Comparison of ENCODE assay signal across 1 cellular context in the genomic region with DNA sequence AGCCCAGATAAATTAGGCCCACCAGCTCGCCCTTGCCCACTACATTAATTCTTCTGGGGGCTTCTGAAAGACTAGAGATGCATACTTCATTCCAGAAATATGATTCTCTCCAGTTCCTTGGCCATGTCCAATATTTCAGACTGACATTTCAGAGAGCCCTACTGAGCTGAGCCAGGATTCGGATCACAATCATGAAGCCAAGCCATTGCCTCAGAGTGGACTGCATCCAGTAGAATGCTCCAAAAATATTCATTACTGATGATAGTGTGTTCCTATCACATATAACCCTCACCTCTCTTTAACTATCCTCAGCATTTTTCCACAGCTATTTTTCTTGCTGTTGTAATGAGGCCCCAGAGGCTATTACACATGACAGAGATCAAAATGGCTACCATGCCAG.
TF ChIP-seq lines count a peak whose summit lies in the region.

No MANE protein-coding gene starts in this region.

TF ChIP-seq in HepG2, 621 proteins besides CTCF, POLR2A, EP300 and RAD21:
- no peak for TF ChIP-seq PHF8 (CRISPR knock-in tag; IDR thresholded peaks at IDR 0.05)
- TF ChIP-seq, protein P1, sequence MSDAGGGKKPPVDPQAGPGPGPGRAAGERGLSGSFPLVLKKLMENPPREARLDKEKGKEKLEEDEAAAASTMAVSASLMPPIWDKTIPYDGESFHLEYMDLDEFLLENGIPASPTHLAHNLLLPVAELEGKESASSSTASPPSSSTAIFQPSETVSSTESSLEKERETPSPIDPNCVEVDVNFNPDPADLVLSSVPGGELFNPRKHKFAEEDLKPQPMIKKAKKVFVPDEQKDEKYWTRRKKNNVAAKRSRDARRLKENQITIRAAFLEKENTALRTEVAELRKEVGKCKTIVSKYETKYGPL (CRISPR knock-in tag; IDR thresholded peaks at IDR 0.05), result no peak
- TF ChIP-seq ISL2 (CRISPR knock-in tag; IDR thresholded peaks at IDR 0.05), result no peak
- TF ChIP-seq HNRNPH1 (optimal IDR thresholded peaks at IDR 0.05; ENCODE audit: low read depth, low read length), result no peak
- TF ChIP-seq ETV6 (CRISPR knock-in tag; conservative IDR thresholded peaks at IDR 0.05), result no peak
- TF ChIP-seq RFX3 (CRISPR knock-in tag; IDR thresholded peaks at IDR 0.05), result no peak
- TF ChIP-seq ZFP62 (CRISPR knock-in tag; IDR thresholded peaks at IDR 0.05), result no peak
- no peak for TF ChIP-seq KDM5A (IDR thresholded peaks at IDR 0.05; ENCODE audit: borderline replicate concordance, low read length)
- TF ChIP-seq, protein P2, sequence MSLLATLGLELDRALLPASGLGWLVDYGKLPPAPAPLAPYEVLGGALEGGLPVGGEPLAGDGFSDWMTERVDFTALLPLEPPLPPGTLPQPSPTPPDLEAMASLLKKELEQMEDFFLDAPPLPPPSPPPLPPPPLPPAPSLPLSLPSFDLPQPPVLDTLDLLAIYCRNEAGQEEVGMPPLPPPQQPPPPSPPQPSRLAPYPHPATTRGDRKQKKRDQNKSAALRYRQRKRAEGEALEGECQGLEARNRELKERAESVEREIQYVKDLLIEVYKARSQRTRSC (CRISPR knock-in tag; IDR thresholded peaks at IDR 0.05; ENCODE audit: low read depth), result no peak
- no peak for TF ChIP-seq GPN1 (CRISPR knock-in tag; IDR thresholded peaks at IDR 0.05; ENCODE audit: borderline replicate concordance)
- TF ChIP-seq, protein P3, sequence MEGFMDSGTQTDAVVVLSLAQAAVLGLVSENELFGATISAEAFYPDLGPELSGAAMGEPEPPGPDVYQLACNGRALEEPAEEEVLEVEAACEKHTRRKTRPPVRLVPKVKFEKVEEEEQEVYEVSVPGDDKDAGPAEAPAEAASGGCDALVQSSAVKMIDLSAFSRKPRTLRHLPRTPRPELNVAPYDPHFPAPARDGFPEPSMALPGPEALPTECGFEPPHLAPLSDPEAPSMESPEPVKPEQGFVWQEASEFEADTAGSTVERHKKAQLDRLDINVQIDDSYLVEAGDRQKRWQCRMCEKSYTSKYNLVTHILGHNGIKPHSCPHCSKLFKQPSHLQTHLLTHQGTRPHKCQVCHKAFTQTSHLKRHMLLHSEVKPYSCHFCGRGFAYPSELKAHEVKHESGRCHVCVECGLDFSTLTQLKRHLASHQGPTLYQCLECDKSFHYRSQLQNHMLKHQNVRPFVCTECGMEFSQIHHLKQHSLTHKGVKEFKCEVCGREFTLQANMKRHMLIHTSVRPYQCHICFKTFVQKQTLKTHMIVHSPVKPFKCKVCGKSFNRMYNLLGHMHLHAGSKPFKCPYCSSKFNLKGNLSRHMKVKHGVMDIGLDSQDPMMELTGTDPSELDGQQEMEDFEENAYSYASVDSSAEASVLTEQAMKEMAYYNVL (CRISPR knock-in tag; IDR thresholded peaks at IDR 0.05; ENCODE audit: borderline replicate concordance), result no peak
